In the genomic region with DNA sequence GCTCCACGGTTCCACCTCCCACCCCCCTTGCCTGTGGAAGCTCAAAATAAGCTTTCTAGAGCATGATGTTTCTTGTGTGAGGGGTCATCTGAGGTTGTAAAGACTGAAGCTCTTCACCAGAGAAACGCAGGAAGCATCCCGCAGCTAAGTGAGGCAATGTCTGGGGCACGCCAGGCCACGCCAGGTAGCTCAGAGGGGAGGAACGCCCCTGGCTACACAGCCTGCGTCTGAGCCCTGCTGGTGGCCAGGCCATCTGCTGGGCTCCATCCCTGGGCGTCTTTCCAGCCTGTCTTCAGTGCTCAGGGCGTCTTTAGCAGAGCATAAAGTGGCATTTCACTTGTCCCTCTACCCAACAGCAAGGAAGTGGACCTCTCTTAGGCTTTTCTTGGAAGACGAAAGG, we compare ENCODE assay signal across 1 cellular context.
TF ChIP-seq lines count a peak whose summit lies in the region.

No MANE protein-coding gene starts in this region.

TF ChIP-seq in HepG2, 621 proteins besides CTCF, POLR2A, EP300 and RAD21:
- TF ChIP-seq, protein P1, sequence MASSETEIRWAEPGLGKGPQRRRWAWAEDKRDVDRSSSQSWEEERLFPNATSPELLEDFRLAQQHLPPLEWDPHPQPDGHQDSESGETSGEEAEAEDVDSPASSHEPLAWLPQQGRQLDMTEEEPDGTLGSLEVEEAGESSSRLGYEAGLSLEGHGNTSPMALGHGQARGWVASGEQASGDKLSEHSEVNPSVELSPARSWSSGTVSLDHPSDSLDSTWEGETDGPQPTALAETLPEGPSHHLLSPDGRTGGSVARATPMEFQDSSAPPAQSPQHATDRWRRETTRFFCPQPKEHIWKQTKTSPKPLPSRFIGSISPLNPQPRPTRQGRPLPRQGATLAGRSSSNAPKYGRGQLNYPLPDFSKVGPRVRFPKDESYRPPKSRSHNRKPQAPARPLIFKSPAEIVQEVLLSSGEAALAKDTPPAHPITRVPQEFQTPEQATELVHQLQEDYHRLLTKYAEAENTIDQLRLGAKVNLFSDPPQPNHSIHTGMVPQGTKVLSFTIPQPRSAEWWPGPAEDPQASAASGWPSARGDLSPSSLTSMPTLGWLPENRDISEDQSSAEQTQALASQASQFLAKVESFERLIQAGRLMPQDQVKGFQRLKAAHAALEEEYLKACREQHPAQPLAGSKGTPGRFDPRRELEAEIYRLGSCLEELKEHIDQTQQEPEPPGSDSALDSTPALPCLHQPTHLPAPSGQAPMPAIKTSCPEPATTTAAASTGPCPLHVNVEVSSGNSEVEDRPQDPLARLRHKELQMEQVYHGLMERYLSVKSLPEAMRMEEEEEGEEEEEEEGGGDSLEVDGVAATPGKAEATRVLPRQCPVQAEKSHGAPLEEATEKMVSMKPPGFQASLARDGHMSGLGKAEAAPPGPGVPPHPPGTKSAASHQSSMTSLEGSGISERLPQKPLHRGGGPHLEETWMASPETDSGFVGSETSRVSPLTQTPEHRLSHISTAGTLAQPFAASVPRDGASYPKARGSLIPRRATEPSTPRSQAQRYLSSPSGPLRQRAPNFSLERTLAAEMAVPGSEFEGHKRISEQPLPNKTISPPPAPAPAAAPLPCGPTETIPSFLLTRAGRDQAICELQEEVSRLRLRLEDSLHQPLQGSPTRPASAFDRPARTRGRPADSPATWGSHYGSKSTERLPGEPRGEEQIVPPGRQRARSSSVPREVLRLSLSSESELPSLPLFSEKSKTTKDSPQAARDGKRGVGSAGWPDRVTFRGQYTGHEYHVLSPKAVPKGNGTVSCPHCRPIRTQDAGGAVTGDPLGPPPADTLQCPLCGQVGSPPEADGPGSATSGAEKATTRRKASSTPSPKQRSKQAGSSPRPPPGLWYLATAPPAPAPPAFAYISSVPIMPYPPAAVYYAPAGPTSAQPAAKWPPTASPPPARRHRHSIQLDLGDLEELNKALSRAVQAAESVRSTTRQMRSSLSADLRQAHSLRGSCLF (CRISPR knock-in tag; IDR thresholded peaks at IDR 0.05; ENCODE audit: borderline replicate concordance): no peak
- TF ChIP-seq, protein P2, sequence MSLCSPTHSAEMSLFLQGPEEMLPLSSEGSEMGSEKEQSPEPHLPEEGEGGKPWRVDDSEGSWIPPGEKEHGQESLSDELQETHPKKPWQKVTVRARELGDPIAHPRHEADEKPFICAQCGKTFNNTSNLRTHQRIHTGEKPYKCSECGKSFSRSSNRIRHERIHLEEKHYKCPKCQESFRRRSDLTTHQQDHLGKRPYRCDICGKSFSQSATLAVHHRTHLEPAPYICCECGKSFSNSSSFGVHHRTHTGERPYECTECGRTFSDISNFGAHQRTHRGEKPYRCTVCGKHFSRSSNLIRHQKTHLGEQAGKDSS (CRISPR knock-in tag; IDR thresholded peaks at IDR 0.05; ENCODE audit: borderline replicate concordance, low read depth): 0 out of 2 replicates have a peak, but pooled peaks have one; percentile 17
